In the genomic region with DNA sequence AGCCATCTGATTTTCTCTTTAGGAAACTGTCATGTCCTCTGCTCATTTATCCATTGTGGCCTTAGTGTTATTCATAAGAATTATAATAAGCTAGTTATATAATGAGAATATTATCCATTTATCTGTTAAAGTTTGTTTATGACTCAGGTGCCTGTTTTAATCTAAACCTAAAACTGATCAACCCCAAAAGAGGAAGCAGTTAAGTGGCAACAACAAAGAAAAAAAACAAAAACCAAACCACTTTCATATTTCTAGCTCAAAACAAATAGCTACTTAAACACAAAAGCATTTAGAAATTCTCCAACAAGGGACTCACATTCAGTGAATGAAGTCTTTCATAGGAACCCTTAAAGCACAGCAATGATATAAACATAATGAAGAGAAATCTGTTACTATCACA, we compare ENCODE assay signal across 27 cellular contexts.
"Had no signal": no experiment of that assay in that cellular context is flagged by ENCODE, and none has a peak within 500 bp of the region (broad histone marks: within the 10 kb centered on the region; RNA-seq: fewer than 3 reads in every experiment).

No MANE protein-coding gene starts in this region.

- H3K4me3 Mint-ChIP-seq: activated CD4-positive, alpha-beta memory T cell treated with anti-CD3 and anti-CD28 coated beads, Interleukin-2, amount 10 ng/mL, durations not matched to agents 7 days and 5 days; activated CD8-positive, alpha-beta memory T cell treated with anti-CD3 and anti-CD28 coated beads, Interleukin-2, amount 10 ng/mL, durations not matched to agents 7 days and 5 days; activated naive CD8-positive, alpha-beta T cell treated with anti-CD3 and anti-CD28 coated beads for 36 hours had no signal

- H3K27ac Mint-ChIP-seq: activated CD4-positive, alpha-beta memory T cell treated with anti-CD3 and anti-CD28 coated beads, Interleukin-2, amount 10 ng/mL, durations not matched to agents 7 days and 5 days; activated CD8-positive, alpha-beta memory T cell treated with anti-CD3 and anti-CD28 coated beads, Interleukin-2, amount 10 ng/mL, durations not matched to agents 7 days and 5 days; activated naive CD8-positive, alpha-beta T cell treated with anti-CD3 and anti-CD28 coated beads for 36 hours had no signal

- H3K4me2 ChIP-seq: PC-9 had no signal

- H3K4me1 Mint-ChIP-seq: activated CD4-positive, alpha-beta memory T cell treated with anti-CD3 and anti-CD28 coated beads, Interleukin-2, amount 10 ng/mL, durations not matched to agents 7 days and 5 days; activated CD8-positive, alpha-beta memory T cell treated with anti-CD3 and anti-CD28 coated beads, Interleukin-2, amount 10 ng/mL, durations not matched to agents 7 days and 5 days; activated naive CD8-positive, alpha-beta T cell treated with anti-CD3 and anti-CD28 coated beads for 36 hours had no signal

- H2AFZ ChIP-seq: PC-9 had no signal

- ATAC-seq: activated CD8-positive, alpha-beta memory T cell treated with anti-CD3 and anti-CD28 coated beads, Interleukin-2, amount 10 ng/mL, durations not matched to agents 7 days and 5 days had no signal

- H3K9me3 Mint-ChIP-seq: activated CD4-positive, alpha-beta memory T cell treated with anti-CD3 and anti-CD28 coated beads, Interleukin-2, amount 10 ng/mL, durations not matched to agents 7 days and 5 days; activated naive CD8-positive, alpha-beta T cell treated with anti-CD3 and anti-CD28 coated beads for 36 hours had no signal

- H3K36me3 Mint-ChIP-seq: activated CD8-positive, alpha-beta memory T cell treated with anti-CD3 and anti-CD28 coated beads, Interleukin-2, amount 10 ng/mL, durations not matched to agents 7 days and 5 days; activated naive CD8-positive, alpha-beta T cell treated with anti-CD3 and anti-CD28 coated beads for 36 hours had no signal

- H3K4me3 ChIP-seq: PC-9 had no signal

- H3K27ac ChIP-seq: brain microvascular endothelial cell, PC-9, RWPE1, WERI-Rb-1 had no signal

- DNase-seq: activated CD4-positive, alpha-beta memory T cell treated with anti-CD3 and anti-CD28 coated beads, Interleukin-2, amount 10 ng/mL, durations not matched to agents 7 days and 5 days; activated CD4-positive, alpha-beta T cell treated with anti-CD3 and anti-CD28 coated beads for 1 hour; activated CD4-positive, alpha-beta T cell treated with anti-CD3 and anti-CD28 coated beads for 48 hours; activated CD4-positive, CD25-positive, alpha-beta regulatory T cell; activated CD8-positive, alpha-beta memory T cell treated with anti-CD3 and anti-CD28 coated beads for 24 hours; activated CD8-positive, alpha-beta memory T cell treated with anti-CD3 and anti-CD28 coated beads, Interleukin-2, amount 10 ng/mL, durations not matched to agents 7 days and 5 days; activated CD8-positive, alpha-beta memory T cell treated with anti-CD3 and anti-CD28 coated beads, Interleukin-2, amount 50 U/mL, for 48 hours; activated effector memory CD4-positive, alpha-beta T cell treated with anti-CD3 and anti-CD28 coated beads, Interleukin-2, amount 50 U/mL, for 16 hours; activated naive CD4-positive, alpha-beta T cell; activated naive CD4-positive, alpha-beta T cell treated with anti-CD3 and anti-CD28 coated beads, Interleukin-2, amount 50 U/mL, for 16 hours; activated naive CD8-positive, alpha-beta T cell treated with anti-CD3 and anti-CD28 coated beads for 36 hours; activated T-cell treated with anti-CD3 and anti-CD28 coated beads, Interleukin-2, amount 50 U/mL, for 48 hours; amniotic stem cell; aorta; brain microvascular endothelial cell; central memory CD4-positive, alpha-beta T cell; NCI-H1092; NCI-H1436 treated with DMSO at 0.1 percent for 48 hours; NCI-H1694 treated with DMSO at 0.1 percent for 48 hours; NCI-H2029; NCI-H345; NCI-H524 treated with DMSO at 0.1 percent for 48 hours; PC-9; SIG-M5; T1000; WERI-Rb-1 had no signal

- H3K36me3 ChIP-seq: brain microvascular endothelial cell, WERI-Rb-1 had no signal
